In the genomic region with DNA sequence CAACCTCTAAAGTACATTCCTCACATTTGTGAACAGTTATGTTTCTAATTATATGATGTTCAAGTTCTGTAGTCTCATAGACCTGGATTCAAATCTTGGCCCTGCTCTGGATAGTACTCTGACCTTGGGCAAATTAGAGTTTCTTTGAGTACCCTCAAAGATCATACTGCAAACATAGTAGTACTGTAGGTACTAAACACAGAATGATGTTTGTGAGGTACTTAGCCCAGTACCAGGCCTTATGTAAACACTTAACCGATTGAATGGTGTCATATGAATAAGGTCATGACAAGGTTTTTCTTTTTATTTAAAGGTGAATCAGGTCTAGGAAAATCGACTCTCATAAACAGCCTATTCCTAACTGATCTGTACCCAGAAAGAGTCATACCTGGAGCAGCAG, we compare ENCODE assay signal across 1 cellular context.
TF ChIP-seq lines count a peak whose summit lies in the region.

No MANE protein-coding gene starts in this region.

TF ChIP-seq in HepG2, 621 proteins besides CTCF, POLR2A, EP300 and RAD21:
- TF ChIP-seq ZSCAN21 (CRISPR knock-in tag; IDR thresholded peaks at IDR 0.05; ENCODE audit: borderline replicate concordance) (peak; percentile 66; the same call in 1 of the 2 replicates), ZNF367 (CRISPR knock-in tag; IDR thresholded peaks at IDR 0.05; ENCODE audit: borderline replicate concordance) (no peak)
